In the genomic region with DNA sequence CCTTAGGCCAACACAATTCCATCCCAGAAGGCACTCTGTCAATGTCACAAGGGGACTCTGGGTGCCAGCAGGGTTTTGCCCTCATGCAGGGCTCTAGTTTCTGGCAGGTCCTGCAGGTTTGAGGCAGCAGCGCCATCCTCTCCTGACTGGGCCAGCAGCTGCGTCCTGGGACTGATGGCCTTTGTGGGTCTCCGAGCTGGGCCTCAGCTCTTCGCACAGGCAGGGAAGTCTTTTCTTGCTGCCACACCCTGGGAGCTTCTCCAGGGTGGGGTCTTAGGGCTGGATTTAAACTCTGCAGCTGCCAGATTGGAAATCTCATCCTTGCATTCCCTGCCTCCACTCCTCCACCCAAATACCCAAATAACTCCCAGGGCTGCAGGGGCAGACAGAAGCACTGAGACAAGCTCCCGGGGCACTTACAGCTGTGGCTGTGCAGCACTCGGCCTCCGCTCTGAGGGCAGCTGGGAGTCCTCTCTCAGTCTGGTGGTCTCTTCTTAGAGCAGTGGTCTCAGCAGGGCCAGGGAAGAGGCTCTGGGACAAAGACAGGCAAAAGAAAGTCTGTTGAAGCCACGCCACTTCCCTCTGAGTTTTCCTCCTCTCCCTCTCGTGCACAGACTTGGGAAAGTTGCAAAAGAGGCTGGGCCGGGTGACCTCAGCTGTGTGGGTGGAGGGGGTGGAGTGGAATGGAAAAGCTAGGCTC, we compare ENCODE assay signal across 9 cellular contexts. TPM values are rescaled to one million over a fixed set of nuclear protein-coding genes. Genes with fewer than 3 reads are reported as not detected.
A peak's percentile ranks its signal among the peaks of the same experiment; 100 is the strongest.
DNase-seq lines count a peak whose midpoint lies in the region; ATAC-seq and TF ChIP-seq lines count a peak whose summit lies in the region.
"Had no signal": no experiment of that assay in that cellular context is flagged by ENCODE, and none has a peak within 500 bp of the region (broad histone marks: within the 10 kb centered on the region; RNA-seq: fewer than 3 reads in every experiment).

RAB7B (minus strand) TSS at position 563 of the 700 bp plus-strand sequence. CDS start 9,260 bp downstream, outside the sequence.

- no peak within 1 kb of the TSS for H3K9ac ChIP-seq in rectal smooth muscle tissue (ENCODE audit: low read length)

- peaks cover 3% of the 10 kb centered on the region for H3K9me3 ChIP-seq in WERI-Rb-1 (ENCODE audit: severe bottlenecking)

- peak; percentile 83 for ATAC-seq in Right ventricle myocardium superior (ENCODE audit: poor library complexity)
- ATAC-seq in GM19351 (IDR thresholded peaks at IDR 0.05; ENCODE audit: unreplicated experiment): no peak
- no peak for ATAC-seq in HG02763 (IDR thresholded peaks at IDR 0.05; ENCODE audit: unreplicated experiment)

- H3K4me3 ChIP-seq in WERI-Rb-1 (ENCODE audit: low read depth, low read length) (no peak within 1 kb of the TSS), rectal smooth muscle tissue (ENCODE audit: low read length) (peak within 1 kb of the TSS; percentile 31)

- no peaks in the 10 kb centered on the region for H3K36me3 ChIP-seq in WERI-Rb-1
- H3K36me3 ChIP-seq in rectal smooth muscle tissue (ENCODE audit: control insufficient read depth, insufficient read depth, low read length): no peaks in the 10 kb centered on the region

- DNase-seq in ELR (ENCODE audit: low read depth) (peak; percentile 77), WERI-Rb-1 (peak; percentile 11), Right ventricle myocardium superior (peak; percentile 78), SK-N-DZ (ENCODE audit: low spot score) (no peak)
- no peak for DNase-seq in activated naive CD4-positive, alpha-beta T cell (lab: John Stamatoyannopoulos, UW)

- TF ChIP-seq CTCF in WERI-Rb-1 (IDR thresholded peaks at IDR 0.05; ENCODE audit: low read depth, low read length): no peak

- H3K27me3 ChIP-seq in WERI-Rb-1 (ENCODE audit: insufficient read depth, low read depth, severe bottlenecking) (no peaks in the 10 kb centered on the region), rectal smooth muscle tissue (ENCODE audit: control insufficient read depth, insufficient read depth, low read length) (no peaks in the 10 kb centered on the region)

- no peak within 1 kb of the TSS for H3K27ac ChIP-seq in WERI-Rb-1
- no peak within 1 kb of the TSS for H3K27ac ChIP-seq in rectal smooth muscle tissue (ENCODE audit: low read depth, low read length)
- H3K27ac ChIP-seq: VCaP had no signal

- intact Hi-C loops in Right ventricle myocardium superior (cut with DNase I): no loop called here

- H3K4me1 ChIP-seq in rectal smooth muscle tissue (ENCODE audit: control insufficient read depth, insufficient read depth, low read length): no peaks in the 10 kb centered on the region

RNA-seq across cellular contexts. Expression of gene RAB7B, which starts in this region (rescaled TPM):
- total RNA-seq in Right ventricle myocardium superior: 1.2 TPM
- not detected in 2 replicates for polyA plus RNA-seq in SK-N-DZ (2014; cell fraction: cytosol; rRNA removed)
- not detected in 2 replicates for polyA plus RNA-seq in SK-N-DZ (2014; cell fraction: nucleus; rRNA removed)

Comparison
In these comparisons a context has a peak if more than half of its experiments do, and no peak if none do; other contexts are left out.
1. DNase-seq: peak in ELR (single experiment), WERI-Rb-1 (single experiment) and Right ventricle myocardium superior (single experiment); none in SK-N-DZ (single experiment) and activated naive CD4-positive, alpha-beta T cell (0 of 4).